In the genomic region with DNA sequence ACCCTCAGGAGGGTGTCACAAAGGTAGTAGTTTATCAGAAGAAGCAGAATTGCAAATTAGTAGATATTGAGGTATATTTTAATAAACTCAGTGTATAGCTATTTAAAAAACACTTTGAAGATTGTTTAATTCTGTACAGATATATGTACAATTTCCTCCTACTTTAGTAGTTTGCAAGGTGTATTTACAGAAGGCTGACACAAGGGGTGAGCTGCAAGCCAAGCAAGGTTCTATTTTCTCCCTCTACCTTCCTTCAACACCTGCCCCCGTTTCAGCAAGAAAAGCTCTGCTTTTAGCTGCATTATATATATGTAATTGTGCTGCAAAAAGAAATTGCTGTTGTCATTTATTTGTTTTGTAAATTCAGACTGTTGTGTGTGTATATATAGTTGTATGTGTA, we compare ENCODE assay signal across 10 cellular contexts.
"Had no signal": no experiment of that assay in that cellular context is flagged by ENCODE, and none has a peak within 500 bp of the region (broad histone marks: within the 10 kb centered on the region; RNA-seq: fewer than 3 reads in every experiment).

No MANE protein-coding gene starts in this region.

- H3K9me3 ChIP-seq: ovary had no signal

- DNase-seq: activated CD4-positive, alpha-beta T cell treated with anti-CD3 and anti-CD28 coated beads for 1 hour; activated CD4-positive, alpha-beta T cell treated with anti-CD3 and anti-CD28 coated beads, Interleukin-2, amount 50 U/mL, for 48 hours; activated naive CD4-positive, alpha-beta T cell treated with anti-CD3 and anti-CD28 coated beads, Interleukin-2, amount 10 ng/mL, durations not matched to agents 7 days and 5 days; foreskin fibroblast; nephron progenitor cell; ovary; stimulated activated CD4-positive, alpha-beta T cell treated with anti-CD3 and anti-CD28 coated beads, Interleukin-12 subunit alpha, Interleukin-12 subunit beta, amount 100 ng/mL, for 4 hours; stimulated activated CD4-positive, alpha-beta T cell treated with anti-CD3 and anti-CD28 coated beads, Interleukin-2, amount 100 ng/mL, for 24 hours; T-cell; T-helper 9 cell had no signal

- H3K27ac ChIP-seq: ovary had no signal

- H3K4me3 ChIP-seq: ovary had no signal

- ATAC-seq: T-cell had no signal

- H3K27me3 ChIP-seq: ovary had no signal

- H3K36me3 ChIP-seq: ovary had no signal
